In the genomic region with DNA sequence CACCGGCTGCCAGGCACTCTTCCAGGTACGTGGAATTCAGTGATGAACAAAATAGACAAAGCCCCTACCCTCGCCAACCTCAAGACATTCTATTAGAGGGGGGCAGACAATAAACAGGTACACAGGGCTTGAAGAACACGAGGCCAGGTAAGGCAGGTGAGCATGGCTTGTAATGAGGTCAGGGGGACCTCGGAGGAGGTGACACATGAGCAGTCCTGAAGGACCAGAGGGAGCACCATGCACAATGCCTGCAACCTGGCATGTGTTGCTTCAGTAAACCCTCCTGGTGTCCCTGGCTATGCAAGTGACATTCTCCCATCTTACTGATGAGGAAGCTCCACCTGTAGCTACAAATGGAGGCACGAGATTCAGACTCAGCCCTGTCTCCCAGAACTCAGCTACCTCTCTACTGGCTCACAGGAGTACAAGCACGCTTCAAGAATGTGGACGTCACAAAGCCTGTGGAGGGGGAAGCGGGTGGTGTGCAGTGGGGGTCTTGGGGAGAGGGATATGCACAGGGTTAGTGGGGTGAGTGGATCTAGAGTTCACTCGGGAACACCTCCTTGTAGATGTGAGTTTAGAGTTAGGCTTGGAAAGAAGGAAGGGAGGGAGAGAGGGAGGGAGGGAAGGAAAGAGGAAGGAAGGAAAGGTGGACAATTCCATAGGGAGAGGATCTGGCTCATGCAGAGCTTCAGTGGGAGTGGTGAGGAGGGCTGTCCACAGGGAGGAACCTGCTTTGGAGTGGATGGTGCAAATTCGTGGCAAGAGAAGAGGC, we compare ENCODE assay signal across 17 cellular contexts. TPM values are rescaled to one million over a fixed set of nuclear protein-coding genes. Genes with fewer than 3 reads are reported as not detected.
DNase-seq lines count a peak whose midpoint lies in the region; ATAC-seq and TF ChIP-seq lines count a peak whose summit lies in the region.
"Had no signal": no experiment of that assay in that cellular context is flagged by ENCODE, and none has a peak within 500 bp of the region (broad histone marks: within the 10 kb centered on the region; RNA-seq: fewer than 3 reads in every experiment).

No MANE protein-coding gene starts in this region.

- no peak for TF ChIP-seq CTCF in HEK293 (tag by site-specific recombination; IDR thresholded peaks at IDR 0.05)
- TF ChIP-seq CTCF in neutrophil (IDR thresholded peaks at IDR 0.05) = no peak
- TF ChIP-seq CTCF in WTC11 (IDR thresholded peaks at IDR 0.05) = no peak

- POLR2A ChIA-PET in HEK293 (lab: Yijun Ruan, JAX) = interaction anchor here (1.7 kb wide), 1 partner anchor 75 kb away, joined by 5 read pairs; no protein-coding TSS in a partner anchor
- POLR2A ChIA-PET in WTC11 (lab: Charles Lee) = no interaction called here

- H3K9me3 ChIP-seq in HEK293 (ENCODE audit: control insufficient read depth, insufficient read depth, low read depth, low read length) (no peaks in the 10 kb centered on the region), neutrophil (no peaks in the 10 kb centered on the region)
- H3K9me3 ChIP-seq: ascending aorta, left lung, transverse colon had no signal

- no peak for ATAC-seq in activated naive CD8-positive, alpha-beta T cell treated with anti-CD3 and anti-CD28 coated beads, Interleukin-2, amount 50 U/mL, for 24 hours
- no peak for ATAC-seq in WTC11
- ATAC-seq: left lung had no signal

- H3K4me1 Mint-ChIP-seq in T-helper 1 cell treated with Interleukin-12 subunit alpha and Interleukin-12 subunit beta and Interleukin-4 antibody, amounts not matched to agents 30 μg/mL and 1 μg/mL, for 36 hours (ENCODE audit: low read depth) = peaks cover 73% of the 10 kb centered on the region
- H3K4me1 Mint-ChIP-seq in activated naive CD8-positive, alpha-beta T cell treated with anti-CD3 and anti-CD28 coated beads, Interleukin-2, amount 50 U/mL, for 24 hours = peaks cover 89% of the 10 kb centered on the region
- H3K4me1 Mint-ChIP-seq in WTC11 = peaks cover 27% of the 10 kb centered on the region

- H3K36me3 ChIP-seq in HEK293 (ENCODE audit: control insufficient read depth in 2 of 2, insufficient read depth in 1 of 2, low read length in 2 of 2) (no peaks in the 10 kb centered on the region), neutrophil (peaks cover 22% of the 10 kb centered on the region)
- H3K36me3 ChIP-seq: ascending aorta, left lung, transverse colon had no signal

- H3K27ac Mint-ChIP-seq in T-helper 1 cell treated with Interleukin-12 subunit alpha and Interleukin-12 subunit beta and Interleukin-4 antibody, amounts not matched to agents 30 μg/mL and 1 μg/mL, for 36 hours = peak overlapping the region; percentile 69
- H3K27ac Mint-ChIP-seq in activated naive CD8-positive, alpha-beta T cell treated with anti-CD3 and anti-CD28 coated beads, Interleukin-2, amount 50 U/mL, for 24 hours = peak overlapping the region; percentile 26
- no peak overlapping the region for H3K27ac Mint-ChIP-seq in WTC11

- DNase-seq in T-helper 1 cell = no peak
- DNase-seq in activated naive CD8-positive, alpha-beta T cell treated with anti-CD3 and anti-CD28 coated beads, Interleukin-2, amount 50 U/mL, for 24 hours = no peak
- no peak for DNase-seq in glomerular visceral epithelial cell (ENCODE audit: extremely low spot score)
- no peak for DNase-seq in COR-L47 (lab: John Stamatoyannopoulos, UW)
- no peak for DNase-seq in WTC11 (ENCODE audit: low spot score)
- DNase-seq: activated CD4-positive, alpha-beta T cell treated with anti-CD3 and anti-CD28 coated beads for 48 hours; foreskin melanocyte; Kasumi-1; left lung; NCI-H1436; NCI-H2227 treated with DMSO at 0.1 percent for 48 hours; transverse colon had no signal

- no peaks in the 10 kb centered on the region for H3K27me3 Mint-ChIP-seq in T-helper 1 cell treated with Interleukin-12 subunit alpha and Interleukin-12 subunit beta and Interleukin-4 antibody, amounts not matched to agents 30 μg/mL and 1 μg/mL, for 36 hours (ENCODE audit: low read depth)
- H3K27me3 Mint-ChIP-seq in activated naive CD8-positive, alpha-beta T cell treated with anti-CD3 and anti-CD28 coated beads, Interleukin-2, amount 50 U/mL, for 24 hours = no peaks in the 10 kb centered on the region
- no peaks in the 10 kb centered on the region for H3K27me3 Mint-ChIP-seq in WTC11 (ENCODE audit: low read depth)

- H3K9me3 Mint-ChIP-seq in T-helper 1 cell treated with Interleukin-12 subunit alpha and Interleukin-12 subunit beta and Interleukin-4 antibody, amounts not matched to agents 30 μg/mL and 1 μg/mL, for 36 hours = no peaks in the 10 kb centered on the region
- H3K9me3 Mint-ChIP-seq in activated naive CD8-positive, alpha-beta T cell treated with anti-CD3 and anti-CD28 coated beads, Interleukin-2, amount 50 U/mL, for 24 hours = no peaks in the 10 kb centered on the region
- no peaks in the 10 kb centered on the region for H3K9me3 Mint-ChIP-seq in WTC11

- CTCF ChIA-PET in HEK293 (lab: Yijun Ruan, JAX) (interaction anchor here (0.6 to 6.9 kb wide), 10 partner anchors 10 to 237 kb away, joined by 3 to 53 read pairs (median 4); no protein-coding TSS in a partner anchor), WTC11 (lab: Charles Lee) (interaction anchor here (0.9 to 2.7 kb wide), 6 partner anchors 8 to 218 kb away, joined by 3 to 15 read pairs (median 4); no protein-coding TSS in a partner anchor)

- H3K4me3 Mint-ChIP-seq in T-helper 1 cell treated with Interleukin-12 subunit alpha and Interleukin-12 subunit beta and Interleukin-4 antibody, amounts not matched to agents 30 μg/mL and 1 μg/mL, for 36 hours = no peak overlapping the region
- no peak overlapping the region for H3K4me3 Mint-ChIP-seq in activated naive CD8-positive, alpha-beta T cell treated with anti-CD3 and anti-CD28 coated beads, Interleukin-2, amount 50 U/mL, for 24 hours
- no peak overlapping the region for H3K4me3 Mint-ChIP-seq in WTC11

- H3K27me3 ChIP-seq in neutrophil = no peaks in the 10 kb centered on the region
- H3K27me3 ChIP-seq: ascending aorta, left lung, transverse colon had no signal

- H3K4me1 ChIP-seq in HEK293 (ENCODE audit: control insufficient read depth, insufficient read depth, low read length) = no peaks in the 10 kb centered on the region
- peaks cover 98 to 100% of the 10 kb centered on the region in 2 experiments for H3K4me1 ChIP-seq in neutrophil (ENCODE audit: control insufficient read depth in 1 of 2, insufficient read depth in 1 of 2, low read depth in 1 of 2, low read length in 1 of 2)

- H3K36me3 Mint-ChIP-seq in T-helper 1 cell treated with Interleukin-12 subunit alpha and Interleukin-12 subunit beta and Interleukin-4 antibody, amounts not matched to agents 30 μg/mL and 1 μg/mL, for 36 hours (ENCODE audit: low read depth) = peaks cover 11% of the 10 kb centered on the region
- no peaks in the 10 kb centered on the region for H3K36me3 Mint-ChIP-seq in activated naive CD8-positive, alpha-beta T cell treated with anti-CD3 and anti-CD28 coated beads, Interleukin-2, amount 50 U/mL, for 24 hours (ENCODE audit: low read depth)
- H3K36me3 Mint-ChIP-seq in WTC11 = no peaks in the 10 kb centered on the region

- H3K4me3 ChIP-seq in HEK293 (ENCODE audit: low read depth, low read length) (no peak overlapping the region), neutrophil (ENCODE audit: low read depth in 1 of 2, low read length in 1 of 2) (peak overlapping the region in 1 of 2 experiments; percentile 60)
- H3K4me3 ChIP-seq: ascending aorta, left lung, smooth muscle cell, transverse colon had no signal

- no peak overlapping the region for H3K27ac ChIP-seq in HEK293 (ENCODE audit: extremely low read depth, low read depth, low read length)
- peak overlapping the region; percentile 96 for H3K27ac ChIP-seq in neutrophil
- H3K27ac ChIP-seq: ascending aorta had no signal

TF ChIP-seq in HEK293, 187 proteins besides CTCF, POLR2A, EP300 and RAD21:
- TF ChIP-seq ZNF530 (tag by site-specific recombination; IDR thresholded peaks at IDR 0.05; ENCODE audit: low read depth) (no peak), ZNF214 (tag by site-specific recombination; IDR thresholded peaks at IDR 0.05; ENCODE audit: borderline replicate concordance) (no peak), ZNF366 (tag by site-specific recombination; conservative IDR thresholded peaks at IDR 0.05) (peak; percentile 86)

TF ChIP-seq in WTC11, 78 proteins besides CTCF, POLR2A, EP300 and RAD21:
- TF ChIP-seq MXD4 (CRISPR knock-in tag; IDR thresholded peaks at IDR 0.05; ENCODE audit: borderline replicate concordance) (no peak), SP1 (CRISPR knock-in tag; conservative IDR thresholded peaks at IDR 0.05) (no peak), ZBTB21 (CRISPR knock-in tag; IDR thresholded peaks at IDR 0.05; ENCODE audit: borderline replicate concordance) (no peak)
- TF ChIP-seq, protein P1, sequence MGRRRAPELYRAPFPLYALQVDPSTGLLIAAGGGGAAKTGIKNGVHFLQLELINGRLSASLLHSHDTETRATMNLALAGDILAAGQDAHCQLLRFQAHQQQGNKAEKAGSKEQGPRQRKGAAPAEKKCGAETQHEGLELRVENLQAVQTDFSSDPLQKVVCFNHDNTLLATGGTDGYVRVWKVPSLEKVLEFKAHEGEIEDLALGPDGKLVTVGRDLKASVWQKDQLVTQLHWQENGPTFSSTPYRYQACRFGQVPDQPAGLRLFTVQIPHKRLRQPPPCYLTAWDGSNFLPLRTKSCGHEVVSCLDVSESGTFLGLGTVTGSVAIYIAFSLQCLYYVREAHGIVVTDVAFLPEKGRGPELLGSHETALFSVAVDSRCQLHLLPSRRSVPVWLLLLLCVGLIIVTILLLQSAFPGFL (CRISPR knock-in tag; IDR thresholded peaks at IDR 0.05; ENCODE audit: borderline replicate concordance) = no peak
- TF ChIP-seq, protein P2, sequence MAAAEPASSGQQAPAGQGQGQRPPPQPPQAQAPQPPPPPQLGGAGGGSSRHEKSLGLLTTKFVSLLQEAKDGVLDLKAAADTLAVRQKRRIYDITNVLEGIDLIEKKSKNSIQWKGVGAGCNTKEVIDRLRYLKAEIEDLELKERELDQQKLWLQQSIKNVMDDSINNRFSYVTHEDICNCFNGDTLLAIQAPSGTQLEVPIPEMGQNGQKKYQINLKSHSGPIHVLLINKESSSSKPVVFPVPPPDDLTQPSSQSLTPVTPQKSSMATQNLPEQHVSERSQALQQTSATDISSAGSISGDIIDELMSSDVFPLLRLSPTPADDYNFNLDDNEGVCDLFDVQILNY (CRISPR knock-in tag; IDR thresholded peaks at IDR 0.05) = no peak

RNA-seq across cellular contexts. Expression of gene MAPK13, which starts 7.6 kb away (rescaled TPM):
- 13.6 to 17.8 TPM (median 17.0 TPM) in 3 replicates for total RNA-seq in WTC11 (2021)
